Comparison of ENCODE assay signal across 2 cellular contexts in genomic region chr17:76345377-76345945, GRCh38.
TF ChIP-seq lines count a peak whose summit lies in the region.

No MANE protein-coding gene starts in this region.

TF ChIP-seq in A549, 52 proteins besides CTCF, POLR2A, EP300 and RAD21 (continued from another document):
- no peak for TF ChIP-seq REST (IDR thresholded peaks at IDR 0.05)
TF ChIP-seq in A549: peak in this region for 0.

TF ChIP-seq in liver, 16 proteins besides CTCF, POLR2A, EP300 and RAD21 (continued from another document):
- peak; percentile 33 for TF ChIP-seq ZBTB33 (IDR thresholded peaks at IDR 0.05)
- no peak for TF ChIP-seq MAX (IDR thresholded peaks at IDR 0.05)
